In genomic region chr12:118120579-118121363, GRCh38 we compare ENCODE assay signal across 8 cellular contexts. TPM values are rescaled to one million over a fixed set of nuclear protein-coding genes. Genes with fewer than 3 reads are reported as not detected.
DNase-seq lines count a peak whose midpoint lies in the region; ATAC-seq and TF ChIP-seq lines count a peak whose summit lies in the region.

No MANE protein-coding gene starts in this region.

- H3K27me3 ChIP-seq in SK-N-SH (ENCODE audit: insufficient read depth) (no peaks in the 10 kb centered on the region), cardiac muscle cell (no peaks in the 10 kb centered on the region)

- H3K9me2 ChIP-seq in SK-N-SH, result no peaks in the 10 kb centered on the region

- no peaks in the 10 kb centered on the region for H3K27me3 Mint-ChIP-seq in activated naive CD8-positive, alpha-beta T cell

- ATAC-seq in GM19351 (IDR thresholded peaks at IDR 0.05; ENCODE audit: unreplicated experiment), result peak; percentile 75
- ATAC-seq in HG02884 (IDR thresholded peaks at IDR 0.05; ENCODE audit: unreplicated experiment), result no peak

- H4K20me1 ChIP-seq in SK-N-SH (ENCODE audit: insufficient read depth), result no peaks in the 10 kb centered on the region

- H3K27ac ChIP-seq in SK-N-SH (ENCODE audit: low read depth in 2 of 2, low read length in 1 of 2) (peak overlapping the region; percentile 31 to 47; a peak in 2 of 4 replicates), cardiac muscle cell (peak overlapping the region; percentile 61)

- H3F3A ChIP-seq in SK-N-SH (replicated peaks; ENCODE audit: insufficient read depth), result peaks cover 4% of the 10 kb centered on the region

- no peaks in the 10 kb centered on the region for H3K9me3 Mint-ChIP-seq in activated naive CD8-positive, alpha-beta T cell (ENCODE audit: low read depth)

- H3K4me3 Mint-ChIP-seq in activated naive CD8-positive, alpha-beta T cell, result no peak overlapping the region

- peak overlapping the region; percentile 56 for H3K27ac Mint-ChIP-seq in activated naive CD8-positive, alpha-beta T cell

- H2AFZ ChIP-seq in SK-N-SH (ENCODE audit: low read depth), result peak overlapping the region; percentile 99

- peaks cover 3% of the 10 kb centered on the region for H3K36me3 Mint-ChIP-seq in activated naive CD8-positive, alpha-beta T cell

- peaks cover 4% of the 10 kb centered on the region for H3K4me1 Mint-ChIP-seq in activated naive CD8-positive, alpha-beta T cell (ENCODE audit: low read depth)

- DNase-seq in Ammon's horn (ENCODE audit: low spot score) (peak; percentile 81), LoVo (ENCODE audit: low spot score) (peak; percentile 72), SK-N-SH (peak; percentile 86), cardiac muscle cell (ENCODE audit: low read depth in 1 of 2, low spot score in 1 of 2) (peak; percentile 81 to 86), pons (ENCODE audit: low spot score) (peak; percentile 79)

- CTCF ChIA-PET in SK-N-SH (lab: Yijun Ruan, JAX), result interaction anchor here (0.7 to 2.7 kb wide), 21 partner anchors 7 to 279 kb away, joined by 3 to 15 read pairs (median 4); partner anchors contain the start of genes PEBP1, SUDS3 and VSIG10

- H3K9me3 ChIP-seq in SK-N-SH (no peaks in the 10 kb centered on the region), cardiac muscle cell (ENCODE audit: low read depth) (no peaks in the 10 kb centered on the region)

- H3K9ac ChIP-seq in SK-N-SH, result peak overlapping the region; percentile 68; the same call in 1 of the 2 replicates

- no peaks in the 10 kb centered on the region for H3K79me2 ChIP-seq in SK-N-SH (ENCODE audit: insufficient read depth)

- H3K4me3 ChIP-seq in SK-N-SH (ENCODE audit: low read depth in 2 of 2, low read length in 1 of 2) (no peak overlapping the region), cardiac muscle cell (no peak overlapping the region)

- WGBS in SK-N-SH (ENCODE audit: low lambda C conversion rate), result 24% methylated on average over 8 of the region's 8 CpGs

- H3K4me1 ChIP-seq in SK-N-SH (ENCODE audit: control insufficient read depth in 1 of 2, insufficient read depth in 2 of 2, low read depth in 1 of 2, low read length in 1 of 2) (no peaks in the 10 kb centered on the region), cardiac muscle cell (ENCODE audit: low read depth) (peaks cover 4% of the 10 kb centered on the region)

- no peak for TF ChIP-seq EP300 in SK-N-SH (IDR thresholded peaks at IDR 0.05; ENCODE audit: borderline replicate concordance in 1 of 2, low read depth in 1 of 2, low read length in 1 of 2)

- TF ChIP-seq RAD21 in SK-N-SH (IDR thresholded peaks at IDR 0.05; ENCODE audit: low read length), result peak; percentile 60

- peak; percentile 48 for TF ChIP-seq CTCF in SK-N-SH (IDR thresholded peaks at IDR 0.05)
- peak; percentile 51 for TF ChIP-seq CTCF in cardiac muscle cell (IDR thresholded peaks at IDR 0.05; ENCODE audit: low read depth, low read length)

- no peak overlapping the region for H3K4me2 ChIP-seq in SK-N-SH

- POLR2A ChIA-PET in SK-N-SH (lab: Yijun Ruan, JAX), result interaction anchor here (1.3 to 1.8 kb wide), 2 partner anchors 14 to 256 kb away, joined by 3 to 10 read pairs; partner anchors contain the start of genes PEBP1 and SUDS3

- no peaks in the 10 kb centered on the region for H3K36me3 ChIP-seq in SK-N-SH (replicated peaks in 1 of 2; ENCODE audit: control insufficient read depth in 1 of 2, insufficient read depth in 2 of 2, low read length in 1 of 2)
- H3K36me3 ChIP-seq in cardiac muscle cell, result no peaks in the 10 kb centered on the region

TF ChIP-seq in SK-N-SH, 30 proteins besides CTCF, POLR2A, EP300 and RAD21:
- TF ChIP-seq SMC3 (IDR thresholded peaks at IDR 0.05; ENCODE audit: low read depth, low read length), result peak; percentile 30
- no peak for TF ChIP-seq JUND (IDR thresholded peaks at IDR 0.05)

RNA-seq across cellular contexts. Expression of gene PEBP1, which starts 15.2 kb away (rescaled TPM):
- 186 and 219 TPM in 2 replicates for polyA plus RNA-seq in SK-N-SH (2012; rRNA removed)
- 169 and 192 TPM in 2 replicates for polyA plus RNA-seq in SK-N-SH (2012; cell fraction: cytosol; rRNA removed)
- 117 and 126 TPM in 2 replicates for polyA plus RNA-seq in SK-N-SH (2012; cell fraction: nucleus; rRNA removed)
- 404 and 408 TPM in 2 replicates for total RNA-seq in cardiac muscle cell
- 468 and 511 TPM in 2 replicates for polyA plus RNA-seq in cardiac muscle cell

RNA-seq across cellular contexts. Expression of gene VSIG10, which starts 17.0 kb away (rescaled TPM):
- 12.5 and 21.2 TPM in 2 replicates for polyA plus RNA-seq in SK-N-SH (2012; rRNA removed)
- 9.8 and 10.3 TPM in 2 replicates for polyA plus RNA-seq in SK-N-SH (2012; cell fraction: cytosol; rRNA removed)
- 47.7 and 48.5 TPM in 2 replicates for polyA plus RNA-seq in SK-N-SH (2012; cell fraction: nucleus; rRNA removed)
- 9.0 and 10.9 TPM in 2 replicates for total RNA-seq in cardiac muscle cell
- 6.7 and 7.2 TPM in 2 replicates for polyA plus RNA-seq in cardiac muscle cell

RNA-seq across cellular contexts. Expression of gene WSB2, which starts 59.8 kb away (rescaled TPM):
- polyA plus RNA-seq in SK-N-SH (2012; rRNA removed), result 54.4 and 62.6 TPM in 2 replicates
- 46.6 and 55.6 TPM in 2 replicates for polyA plus RNA-seq in SK-N-SH (2012; cell fraction: cytosol; rRNA removed)
- 36.4 and 37.6 TPM in 2 replicates for polyA plus RNA-seq in SK-N-SH (2012; cell fraction: nucleus; rRNA removed)
- total RNA-seq in cardiac muscle cell, result 38.0 and 54.3 TPM in 2 replicates
- 31.7 and 31.9 TPM in 2 replicates for polyA plus RNA-seq in cardiac muscle cell
